33 cellular contexts compared by ENCODE assay signal in the genomic region with DNA sequence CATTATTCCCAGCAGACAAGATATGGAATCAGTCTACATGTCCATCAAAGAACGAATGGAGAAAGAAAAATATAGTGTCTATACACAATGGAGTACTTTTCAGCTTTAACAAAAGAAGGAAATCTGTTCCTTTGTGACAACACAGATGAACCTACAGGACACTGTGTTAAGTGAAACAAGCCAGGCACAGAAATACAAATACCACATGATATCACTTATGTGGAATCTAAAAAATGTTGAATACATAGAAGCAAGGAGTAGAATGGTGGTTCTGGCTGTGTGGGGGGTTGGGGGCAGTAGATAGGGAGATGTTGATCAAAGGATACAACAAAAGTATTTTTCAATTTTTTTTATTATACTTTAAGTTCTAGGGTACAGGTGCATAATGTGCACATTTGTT.
"Had no signal": no experiment of that assay in that cellular context is flagged by ENCODE, and none has a peak within 500 bp of the region (broad histone marks: within the 10 kb centered on the region; RNA-seq: fewer than 3 reads in every experiment).

No MANE protein-coding gene starts in this region.

- H3K27me3 ChIP-seq: body of pancreas, esophagus squamous epithelium, gastroesophageal sphincter, heart left ventricle had no signal

- H3K36me3 Mint-ChIP-seq: activated CD4-positive, alpha-beta memory T cell treated with anti-CD3 and anti-CD28 coated beads for 36 hours; activated CD8-positive, alpha-beta memory T cell treated with anti-CD3 and anti-CD28 coated beads, Interleukin-2, amount 10 ng/mL, durations not matched to agents 7 days and 5 days; activated naive CD8-positive, alpha-beta T cell had no signal

- H3K9me3 Mint-ChIP-seq: activated CD4-positive, alpha-beta memory T cell treated with anti-CD3 and anti-CD28 coated beads for 36 hours; activated CD4-positive, alpha-beta T cell treated with anti-CD3 and anti-CD28 coated beads, Interleukin-2, amount 10 ng/mL, durations not matched to agents 24 days and 14 days; activated T-helper 1 cell treated with anti-CD3 and anti-CD28 coated beads, Interleukin-12 subunit alpha, Interleukin-12 subunit beta, Interleukin-2, Interleukin-4 antibody, amounts not matched to agents 30 ng/mL and 10 ng/mL and 1 ng/mL, durations not matched to agents 14 hours and 24 hours and 36 hours had no signal

- H3K27me3 Mint-ChIP-seq: activated CD4-positive, alpha-beta memory T cell treated with anti-CD3 and anti-CD28 coated beads for 36 hours; activated CD4-positive, alpha-beta T cell treated with anti-CD3 and anti-CD28 coated beads for 36 hours; activated CD4-positive, alpha-beta T cell treated with anti-CD3 and anti-CD28 coated beads, Interleukin-2, amount 10 ng/mL, durations not matched to agents 24 days and 14 days; activated CD8-positive, alpha-beta memory T cell treated with anti-CD3 and anti-CD28 coated beads, Interleukin-2, amount 10 ng/mL, durations not matched to agents 7 days and 5 days; activated naive CD8-positive, alpha-beta T cell; effector memory CD8-positive, alpha-beta T cell had no signal

- H3K4me3 Mint-ChIP-seq: activated CD4-positive, alpha-beta memory T cell treated with anti-CD3 and anti-CD28 coated beads for 36 hours; activated CD4-positive, alpha-beta T cell treated with anti-CD3 and anti-CD28 coated beads for 36 hours; activated CD4-positive, alpha-beta T cell treated with anti-CD3 and anti-CD28 coated beads, Interleukin-2, amount 10 ng/mL, durations not matched to agents 24 days and 14 days; activated CD8-positive, alpha-beta memory T cell treated with anti-CD3 and anti-CD28 coated beads, Interleukin-2, amount 10 ng/mL, durations not matched to agents 7 days and 5 days; activated CD8-positive, alpha-beta T cell treated with anti-CD3 and anti-CD28 coated beads, Interleukin-2, amount 10 ng/mL, durations not matched to agents 7 days and 5 days; activated naive CD8-positive, alpha-beta T cell; activated T-helper 1 cell treated with anti-CD3 and anti-CD28 coated beads, Interleukin-12 subunit alpha, Interleukin-12 subunit beta, Interleukin-2, Interleukin-4 antibody, amounts not matched to agents 30 ng/mL and 10 ng/mL and 1 ng/mL, durations not matched to agents 14 hours and 24 hours and 36 hours; effector memory CD8-positive, alpha-beta T cell had no signal

- H3K4me1 ChIP-seq: body of pancreas, esophagus squamous epithelium, gastroesophageal sphincter, heart left ventricle had no signal

- DNase-seq: activated CD4-positive, alpha-beta memory T cell treated with anti-CD3 and anti-CD28 coated beads for 36 hours; activated CD4-positive, alpha-beta T cell treated with anti-CD3 and anti-CD28 coated beads for 36 hours; activated CD4-positive, alpha-beta T cell treated with anti-CD3 and anti-CD28 coated beads, Interleukin-2, amount 10 ng/mL, durations not matched to agents 24 days and 14 days; activated CD4-positive, CD25-positive, alpha-beta regulatory T cell; activated CD4-positive, CD25-positive, alpha-beta regulatory T cell treated with anti-CD3 and anti-CD28 coated beads, Interleukin-2, amount 50 U/mL, for 72 hours; activated CD8-positive, alpha-beta memory T cell treated with anti-CD3 and anti-CD28 coated beads, Interleukin-2, amount 10 ng/mL, durations not matched to agents 7 days and 5 days; activated CD8-positive, alpha-beta memory T cell treated with anti-CD3 and anti-CD28 coated beads, Interleukin-2, amount 50 U/mL, for 4 hours; activated CD8-positive, alpha-beta T cell treated with anti-CD3 and anti-CD28 coated beads, Interleukin-2, amount 10 ng/mL, durations not matched to agents 7 days and 5 days; activated effector memory CD4-positive, alpha-beta T cell treated with Interleukin-2 at 50 U/mL for 16 hours; activated gamma-delta T cell treated with Interleukin-2 at 50 U/mL for 16 hours; activated naive CD4-positive, alpha-beta T cell treated with anti-CD3 and anti-CD28 coated beads, Interleukin-2, amount 50 U/mL, for 16 hours; activated naive CD4-positive, alpha-beta T cell treated with Interleukin-2 at 50 U/mL for 16 hours; activated T-cell treated with anti-CD3 and anti-CD28 coated beads, Interleukin-2, amount 50 U/mL, for 1 hour; activated T-cell treated with anti-CD3 and anti-CD28 coated beads, Interleukin-2, amount 50 U/mL, for 48 hours; amniotic stem cell; anterior cingulate cortex; body of pancreas; caudate nucleus; cortex of kidney; dermis blood vessel endothelial cell; effector CD4-positive, alpha-beta T cell; effector memory CD8-positive, alpha-beta T cell; esophagus squamous epithelium; foreskin melanocyte; heart left ventricle; T-helper 2 cell had no signal

- H3K27ac ChIP-seq: body of pancreas, epithelial cell of prostate, esophagus squamous epithelium, gastroesophageal sphincter, heart left ventricle had no signal

- H3K36me3 ChIP-seq: esophagus squamous epithelium, gastroesophageal sphincter, heart left ventricle had no signal

- ATAC-seq: activated CD4-positive, alpha-beta T cell treated with anti-CD3 and anti-CD28 coated beads for 36 hours; activated CD8-positive, alpha-beta memory T cell treated with anti-CD3 and anti-CD28 coated beads, Interleukin-2, amount 10 ng/mL, durations not matched to agents 7 days and 5 days; activated CD8-positive, alpha-beta T cell treated with anti-CD3 and anti-CD28 coated beads, Interleukin-2, amount 10 ng/mL, durations not matched to agents 7 days and 5 days; body of pancreas; effector memory CD8-positive, alpha-beta T cell; gastroesophageal sphincter; heart left ventricle had no signal

- H3K9me3 ChIP-seq: body of pancreas, esophagus squamous epithelium, gastroesophageal sphincter had no signal

- H3K27ac Mint-ChIP-seq: activated CD4-positive, alpha-beta memory T cell treated with anti-CD3 and anti-CD28 coated beads for 36 hours; activated CD4-positive, alpha-beta T cell treated with anti-CD3 and anti-CD28 coated beads for 36 hours; activated CD4-positive, alpha-beta T cell treated with anti-CD3 and anti-CD28 coated beads, Interleukin-2, amount 10 ng/mL, durations not matched to agents 24 days and 14 days; activated CD8-positive, alpha-beta memory T cell treated with anti-CD3 and anti-CD28 coated beads, Interleukin-2, amount 10 ng/mL, durations not matched to agents 7 days and 5 days; activated CD8-positive, alpha-beta T cell treated with anti-CD3 and anti-CD28 coated beads, Interleukin-2, amount 10 ng/mL, durations not matched to agents 7 days and 5 days; activated naive CD8-positive, alpha-beta T cell; activated T-helper 1 cell treated with anti-CD3 and anti-CD28 coated beads, Interleukin-12 subunit alpha, Interleukin-12 subunit beta, Interleukin-2, Interleukin-4 antibody, amounts not matched to agents 30 ng/mL and 10 ng/mL and 1 ng/mL, durations not matched to agents 14 hours and 24 hours and 36 hours; effector memory CD8-positive, alpha-beta T cell had no signal

- H3K4me1 Mint-ChIP-seq: activated CD4-positive, alpha-beta T cell treated with anti-CD3 and anti-CD28 coated beads for 36 hours; activated CD4-positive, alpha-beta T cell treated with anti-CD3 and anti-CD28 coated beads, Interleukin-2, amount 10 ng/mL, durations not matched to agents 24 days and 14 days; activated CD8-positive, alpha-beta memory T cell treated with anti-CD3 and anti-CD28 coated beads, Interleukin-2, amount 10 ng/mL, durations not matched to agents 7 days and 5 days had no signal

- FAIRE-seq: astrocyte, colon, endothelial cell of umbilical vein had no signal

- H3K4me3 ChIP-seq: body of pancreas, esophagus squamous epithelium, gastroesophageal sphincter, heart left ventricle had no signal
